1 cellular context compared by ENCODE assay signal in the genomic region with DNA sequence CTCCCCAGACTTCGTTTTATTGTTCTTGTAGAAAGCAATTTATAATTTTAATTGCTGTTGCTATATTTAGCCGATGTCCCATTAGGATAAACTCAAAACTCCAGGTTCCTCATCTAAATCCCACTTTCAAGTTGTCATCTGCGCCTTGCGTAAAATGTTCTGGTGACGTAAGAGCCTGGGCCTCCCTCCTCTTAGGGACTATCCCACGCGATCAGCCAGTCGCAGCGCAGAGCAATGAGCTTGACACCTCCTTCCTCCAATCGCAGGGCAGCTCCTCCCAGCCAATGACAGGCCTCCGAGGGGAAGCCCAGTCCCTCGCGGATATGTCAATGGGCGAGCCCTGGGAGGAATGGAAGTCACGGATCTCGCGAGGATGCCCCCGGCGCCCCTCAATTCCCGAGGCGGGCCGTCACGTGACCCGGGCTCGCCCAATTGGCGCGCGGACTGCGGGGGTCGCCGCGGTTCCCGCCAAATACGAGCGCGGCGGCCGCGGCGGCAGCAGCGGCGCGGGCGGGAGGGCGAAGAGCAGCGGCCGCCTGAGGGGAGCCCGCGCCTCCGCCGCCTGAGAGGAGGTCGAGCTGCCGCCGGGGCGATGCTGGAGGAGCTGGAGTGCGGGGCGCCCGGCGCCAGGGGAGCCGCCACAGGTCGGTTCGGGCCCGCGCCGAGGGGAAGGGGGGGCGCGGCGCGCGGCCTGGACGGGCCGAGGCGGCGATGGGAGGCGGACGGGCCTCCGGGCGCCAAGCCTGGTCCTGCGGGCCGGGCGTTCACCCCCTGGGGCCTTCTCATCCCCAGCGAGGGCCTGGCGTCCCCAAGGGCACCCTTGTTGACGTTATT.
A peak's percentile ranks its signal among the peaks of the same experiment; 100 is the strongest.
TF ChIP-seq lines count a peak whose summit lies in the region.

A gene with protein sequence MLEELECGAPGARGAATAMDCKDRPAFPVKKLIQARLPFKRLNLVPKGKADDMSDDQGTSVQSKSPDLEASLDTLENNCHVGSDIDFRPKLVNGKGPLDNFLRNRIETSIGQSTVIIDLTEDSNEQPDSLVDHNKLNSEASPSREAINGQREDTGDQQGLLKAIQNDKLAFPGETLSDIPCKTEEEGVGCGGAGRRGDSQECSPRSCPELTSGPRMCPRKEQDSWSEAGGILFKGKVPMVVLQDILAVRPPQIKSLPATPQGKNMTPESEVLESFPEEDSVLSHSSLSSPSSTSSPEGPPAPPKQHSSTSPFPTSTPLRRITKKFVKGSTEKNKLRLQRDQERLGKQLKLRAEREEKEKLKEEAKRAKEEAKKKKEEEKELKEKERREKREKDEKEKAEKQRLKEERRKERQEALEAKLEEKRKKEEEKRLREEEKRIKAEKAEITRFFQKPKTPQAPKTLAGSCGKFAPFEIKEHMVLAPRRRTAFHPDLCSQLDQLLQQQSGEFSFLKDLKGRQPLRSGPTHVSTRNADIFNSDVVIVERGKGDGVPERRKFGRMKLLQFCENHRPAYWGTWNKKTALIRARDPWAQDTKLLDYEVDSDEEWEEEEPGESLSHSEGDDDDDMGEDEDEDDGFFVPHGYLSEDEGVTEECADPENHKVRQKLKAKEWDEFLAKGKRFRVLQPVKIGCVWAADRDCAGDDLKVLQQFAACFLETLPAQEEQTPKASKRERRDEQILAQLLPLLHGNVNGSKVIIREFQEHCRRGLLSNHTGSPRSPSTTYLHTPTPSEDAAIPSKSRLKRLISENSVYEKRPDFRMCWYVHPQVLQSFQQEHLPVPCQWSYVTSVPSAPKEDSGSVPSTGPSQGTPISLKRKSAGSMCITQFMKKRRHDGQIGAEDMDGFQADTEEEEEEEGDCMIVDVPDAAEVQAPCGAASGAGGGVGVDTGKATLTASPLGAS (plus strand): TSS at position 470 of the 834 bp plus-strand sequence. CDS start 123 bp downstream, at position 593.

TF ChIP-seq in K562, 482 proteins besides CTCF, POLR2A, EP300 and RAD21 (continued from another document and continues in another):
- TF ChIP-seq, protein P1, sequence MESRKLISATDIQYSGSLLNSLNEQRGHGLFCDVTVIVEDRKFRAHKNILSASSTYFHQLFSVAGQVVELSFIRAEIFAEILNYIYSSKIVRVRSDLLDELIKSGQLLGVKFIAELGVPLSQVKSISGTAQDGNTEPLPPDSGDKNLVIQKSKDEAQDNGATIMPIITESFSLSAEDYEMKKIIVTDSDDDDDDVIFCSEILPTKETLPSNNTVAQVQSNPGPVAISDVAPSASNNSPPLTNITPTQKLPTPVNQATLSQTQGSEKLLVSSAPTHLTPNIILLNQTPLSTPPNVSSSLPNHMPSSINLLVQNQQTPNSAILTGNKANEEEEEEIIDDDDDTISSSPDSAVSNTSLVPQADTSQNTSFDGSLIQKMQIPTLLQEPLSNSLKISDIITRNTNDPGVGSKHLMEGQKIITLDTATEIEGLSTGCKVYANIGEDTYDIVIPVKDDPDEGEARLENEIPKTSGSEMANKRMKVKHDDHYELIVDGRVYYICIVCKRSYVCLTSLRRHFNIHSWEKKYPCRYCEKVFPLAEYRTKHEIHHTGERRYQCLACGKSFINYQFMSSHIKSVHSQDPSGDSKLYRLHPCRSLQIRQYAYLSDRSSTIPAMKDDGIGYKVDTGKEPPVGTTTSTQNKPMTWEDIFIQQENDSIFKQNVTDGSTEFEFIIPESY (CRISPR knock-in tag; IDR thresholded peaks at IDR 0.05), result peak; percentile 46; the same call in 1 of the 2 replicates
- TF ChIP-seq, protein P2, sequence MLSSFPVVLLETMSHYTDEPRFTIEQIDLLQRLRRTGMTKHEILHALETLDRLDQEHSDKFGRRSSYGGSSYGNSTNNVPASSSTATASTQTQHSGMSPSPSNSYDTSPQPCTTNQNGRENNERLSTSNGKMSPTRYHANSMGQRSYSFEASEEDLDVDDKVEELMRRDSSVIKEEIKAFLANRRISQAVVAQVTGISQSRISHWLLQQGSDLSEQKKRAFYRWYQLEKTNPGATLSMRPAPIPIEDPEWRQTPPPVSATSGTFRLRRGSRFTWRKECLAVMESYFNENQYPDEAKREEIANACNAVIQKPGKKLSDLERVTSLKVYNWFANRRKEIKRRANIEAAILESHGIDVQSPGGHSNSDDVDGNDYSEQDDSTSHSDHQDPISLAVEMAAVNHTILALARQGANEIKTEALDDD (IDR thresholded peaks at IDR 0.05), result peak; percentile 73; the same call in 1 of the 2 replicates
- TF ChIP-seq, protein P3, sequence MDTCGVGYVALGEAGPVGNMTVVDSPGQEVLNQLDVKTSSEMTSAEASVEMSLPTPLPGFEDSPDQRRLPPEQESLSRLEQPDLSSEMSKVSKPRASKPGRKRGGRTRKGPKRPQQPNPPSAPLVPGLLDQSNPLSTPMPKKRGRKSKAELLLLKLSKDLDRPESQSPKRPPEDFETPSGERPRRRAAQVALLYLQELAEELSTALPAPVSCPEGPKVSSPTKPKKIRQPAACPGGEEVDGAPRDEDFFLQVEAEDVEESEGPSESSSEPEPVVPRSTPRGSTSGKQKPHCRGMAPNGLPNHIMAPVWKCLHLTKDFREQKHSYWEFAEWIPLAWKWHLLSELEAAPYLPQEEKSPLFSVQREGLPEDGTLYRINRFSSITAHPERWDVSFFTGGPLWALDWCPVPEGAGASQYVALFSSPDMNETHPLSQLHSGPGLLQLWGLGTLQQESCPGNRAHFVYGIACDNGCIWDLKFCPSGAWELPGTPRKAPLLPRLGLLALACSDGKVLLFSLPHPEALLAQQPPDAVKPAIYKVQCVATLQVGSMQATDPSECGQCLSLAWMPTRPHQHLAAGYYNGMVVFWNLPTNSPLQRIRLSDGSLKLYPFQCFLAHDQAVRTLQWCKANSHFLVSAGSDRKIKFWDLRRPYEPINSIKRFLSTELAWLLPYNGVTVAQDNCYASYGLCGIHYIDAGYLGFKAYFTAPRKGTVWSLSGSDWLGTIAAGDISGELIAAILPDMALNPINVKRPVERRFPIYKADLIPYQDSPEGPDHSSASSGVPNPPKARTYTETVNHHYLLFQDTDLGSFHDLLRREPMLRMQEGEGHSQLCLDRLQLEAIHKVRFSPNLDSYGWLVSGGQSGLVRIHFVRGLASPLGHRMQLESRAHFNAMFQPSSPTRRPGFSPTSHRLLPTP (IDR thresholded peaks at IDR 0.05; ENCODE audit: borderline replicate concordance, extremely low read depth, insufficient read length), result no peak
- TF ChIP-seq TAF9B (IDR thresholded peaks at IDR 0.05; ENCODE audit: partially characterized antibody) (peak; percentile 67), SP1 (CRISPR knock-in tag; IDR thresholded peaks at IDR 0.05) (peak; percentile 67), CBX2 (IDR thresholded peaks at IDR 0.05; ENCODE audit: insufficient read depth, low read length, poor library complexity, severe bottlenecking) (no peak), TARDBP (IDR thresholded peaks at IDR 0.05) (0 out of 2 replicates have a peak, but pooled peaks have one; percentile 52), ARHGAP35 (IDR thresholded peaks at IDR 0.05; ENCODE audit: partially characterized antibody) (peak; percentile 97), ZNF165 (CRISPR knock-in tag; IDR thresholded peaks at IDR 0.05; ENCODE audit: borderline replicate concordance) (no peak), SMARCC2 (IDR thresholded peaks at IDR 0.05; ENCODE audit: low read depth) (no peak), ZNF668 (CRISPR knock-in tag; IDR thresholded peaks at IDR 0.05) (no peak), RBBP5 (IDR thresholded peaks at IDR 0.05; ENCODE audit: borderline replicate concordance, insufficient read depth, low read length, poor library complexity, severe bottlenecking) (peak; percentile 90), MYC (IDR thresholded peaks at IDR 0.05; ENCODE audit: low read depth, low read length) (no peak; the same call in 1 of the 2 replicates), MYC (CRISPR knock-in tag; IDR thresholded peaks at IDR 0.05; ENCODE audit: borderline replicate concordance, low read depth) (no peak), MCM2 (IDR thresholded peaks at IDR 0.05; ENCODE audit: low read depth) (no peak), CXXC5 (CRISPR knock-in tag; IDR thresholded peaks at IDR 0.05) (peak; percentile 96), ETV1 (tag; conservative IDR thresholded peaks at IDR 0.05; ENCODE audit: low read depth) (no peak), NFYB (IDR thresholded peaks at IDR 0.05; ENCODE audit: extremely low read depth, insufficient read length) (peak; percentile 98), NR4A1 (CRISPR knock-in tag; IDR thresholded peaks at IDR 0.05) (no peak), NR4A1 (tag; IDR thresholded peaks at IDR 0.05) (peak; percentile 42; the same call in 1 of the 2 replicates), MCM7 (IDR thresholded peaks at IDR 0.05) (no peak), CREM (IDR thresholded peaks at IDR 0.05; ENCODE audit: low read depth) (peak; percentile 97), NCOA1 (IDR thresholded peaks at IDR 0.05; ENCODE audit: low read depth) (peak; percentile 67; the same call in 1 of the 2 replicates), RBM25 (IDR thresholded peaks at IDR 0.05; ENCODE audit: low read depth, low read length, severe bottlenecking) (peak; percentile 100), CBFA2T2 (conservative IDR thresholded peaks at IDR 0.05) (peak; percentile 92), SIX5 (IDR thresholded peaks at IDR 0.05; ENCODE audit: borderline replicate concordance in 1 of 2, insufficient read depth in 1 of 2, low read depth in 1 of 2, low read length in 2 of 2) (0 out of 4 replicates have a peak, but pooled peaks of 1 of the 2 experiments have one; percentile 4), PTTG1 (tag; IDR thresholded peaks at IDR 0.05; ENCODE audit: low read depth) (no peak), ZBTB7A (IDR thresholded peaks at IDR 0.05; ENCODE audit: borderline replicate concordance, control insufficient read depth, low read depth, low read length) (peak; percentile 91; the same call in 1 of the 2 replicates), NFIX (CRISPR knock-in tag; IDR thresholded peaks at IDR 0.05; ENCODE audit: low read depth) (no peak), CEBPG (CRISPR knock-in tag; IDR thresholded peaks at IDR 0.05) (peak; percentile 77), CEBPG (tag; conservative IDR thresholded peaks at IDR 0.05 in 1 of 2, IDR thresholded peaks at IDR 0.05 in 1 of 2) (peak; percentile 92)
- TF ChIP-seq, protein P4, sequence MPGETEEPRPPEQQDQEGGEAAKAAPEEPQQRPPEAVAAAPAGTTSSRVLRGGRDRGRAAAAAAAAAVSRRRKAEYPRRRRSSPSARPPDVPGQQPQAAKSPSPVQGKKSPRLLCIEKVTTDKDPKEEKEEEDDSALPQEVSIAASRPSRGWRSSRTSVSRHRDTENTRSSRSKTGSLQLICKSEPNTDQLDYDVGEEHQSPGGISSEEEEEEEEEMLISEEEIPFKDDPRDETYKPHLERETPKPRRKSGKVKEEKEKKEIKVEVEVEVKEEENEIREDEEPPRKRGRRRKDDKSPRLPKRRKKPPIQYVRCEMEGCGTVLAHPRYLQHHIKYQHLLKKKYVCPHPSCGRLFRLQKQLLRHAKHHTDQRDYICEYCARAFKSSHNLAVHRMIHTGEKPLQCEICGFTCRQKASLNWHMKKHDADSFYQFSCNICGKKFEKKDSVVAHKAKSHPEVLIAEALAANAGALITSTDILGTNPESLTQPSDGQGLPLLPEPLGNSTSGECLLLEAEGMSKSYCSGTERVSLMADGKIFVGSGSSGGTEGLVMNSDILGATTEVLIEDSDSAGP (CRISPR knock-in tag; IDR thresholded peaks at IDR 0.05), result no peak; the same call in 1 of the 2 replicates
- TF ChIP-seq, protein P5, sequence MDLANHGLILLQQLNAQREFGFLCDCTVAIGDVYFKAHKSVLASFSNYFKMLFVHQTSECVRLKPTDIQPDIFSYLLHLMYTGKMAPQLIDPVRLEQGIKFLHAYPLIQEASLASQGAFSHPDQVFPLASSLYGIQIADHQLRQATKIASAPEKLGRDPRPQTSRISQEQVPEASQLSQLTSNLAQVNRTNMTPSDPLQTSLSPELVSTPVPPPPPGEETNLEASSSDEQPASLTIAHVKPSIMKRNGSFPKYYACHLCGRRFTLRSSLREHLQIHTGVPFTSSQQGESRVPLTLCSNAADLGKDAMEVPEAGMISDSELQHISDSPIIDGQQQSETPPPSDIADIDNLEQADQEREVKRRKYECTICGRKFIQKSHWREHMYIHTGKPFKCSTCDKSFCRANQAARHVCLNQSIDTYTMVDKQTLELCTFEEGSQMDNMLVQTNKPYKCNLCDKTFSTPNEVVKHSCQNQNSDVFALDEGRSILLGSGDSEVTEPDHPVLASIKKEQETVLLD (IDR thresholded peaks at IDR 0.05), result no peak
- TF ChIP-seq, protein P6, sequence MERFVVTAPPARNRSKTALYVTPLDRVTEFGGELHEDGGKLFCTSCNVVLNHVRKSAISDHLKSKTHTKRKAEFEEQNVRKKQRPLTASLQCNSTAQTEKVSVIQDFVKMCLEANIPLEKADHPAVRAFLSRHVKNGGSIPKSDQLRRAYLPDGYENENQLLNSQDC (CRISPR knock-in tag; IDR thresholded peaks at IDR 0.05), result peak; percentile 72; the same call in 1 of the 2 replicates
- TF ChIP-seq, protein P7, sequence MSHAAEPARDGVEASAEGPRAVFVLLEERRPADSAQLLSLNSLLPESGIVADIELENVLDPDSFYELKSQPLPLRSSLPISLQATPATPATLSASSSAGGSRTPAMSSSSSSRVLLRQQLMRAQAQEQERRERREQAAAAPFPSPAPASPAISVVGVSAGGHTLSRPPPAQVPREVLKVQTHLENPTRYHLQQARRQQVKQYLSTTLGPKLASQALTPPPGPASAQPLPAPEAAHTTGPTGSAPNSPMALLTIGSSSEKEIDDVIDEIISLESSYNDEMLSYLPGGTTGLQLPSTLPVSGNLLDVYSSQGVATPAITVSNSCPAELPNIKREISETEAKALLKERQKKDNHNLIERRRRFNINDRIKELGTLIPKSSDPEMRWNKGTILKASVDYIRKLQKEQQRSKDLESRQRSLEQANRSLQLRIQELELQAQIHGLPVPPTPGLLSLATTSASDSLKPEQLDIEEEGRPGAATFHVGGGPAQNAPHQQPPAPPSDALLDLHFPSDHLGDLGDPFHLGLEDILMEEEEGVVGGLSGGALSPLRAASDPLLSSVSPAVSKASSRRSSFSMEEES (CRISPR knock-in tag; IDR thresholded peaks at IDR 0.05), result peak; percentile 100
- TF ChIP-seq, protein P8, sequence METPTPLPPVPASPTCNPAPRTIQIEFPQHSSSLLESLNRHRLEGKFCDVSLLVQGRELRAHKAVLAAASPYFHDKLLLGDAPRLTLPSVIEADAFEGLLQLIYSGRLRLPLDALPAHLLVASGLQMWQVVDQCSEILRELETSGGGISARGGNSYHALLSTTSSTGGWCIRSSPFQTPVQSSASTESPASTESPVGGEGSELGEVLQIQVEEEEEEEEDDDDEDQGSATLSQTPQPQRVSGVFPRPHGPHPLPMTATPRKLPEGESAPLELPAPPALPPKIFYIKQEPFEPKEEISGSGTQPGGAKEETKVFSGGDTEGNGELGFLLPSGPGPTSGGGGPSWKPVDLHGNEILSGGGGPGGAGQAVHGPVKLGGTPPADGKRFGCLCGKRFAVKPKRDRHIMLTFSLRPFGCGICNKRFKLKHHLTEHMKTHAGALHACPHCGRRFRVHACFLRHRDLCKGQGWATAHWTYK (CRISPR knock-in tag; IDR thresholded peaks at IDR 0.05), result no peak
- TF ChIP-seq, protein P9, sequence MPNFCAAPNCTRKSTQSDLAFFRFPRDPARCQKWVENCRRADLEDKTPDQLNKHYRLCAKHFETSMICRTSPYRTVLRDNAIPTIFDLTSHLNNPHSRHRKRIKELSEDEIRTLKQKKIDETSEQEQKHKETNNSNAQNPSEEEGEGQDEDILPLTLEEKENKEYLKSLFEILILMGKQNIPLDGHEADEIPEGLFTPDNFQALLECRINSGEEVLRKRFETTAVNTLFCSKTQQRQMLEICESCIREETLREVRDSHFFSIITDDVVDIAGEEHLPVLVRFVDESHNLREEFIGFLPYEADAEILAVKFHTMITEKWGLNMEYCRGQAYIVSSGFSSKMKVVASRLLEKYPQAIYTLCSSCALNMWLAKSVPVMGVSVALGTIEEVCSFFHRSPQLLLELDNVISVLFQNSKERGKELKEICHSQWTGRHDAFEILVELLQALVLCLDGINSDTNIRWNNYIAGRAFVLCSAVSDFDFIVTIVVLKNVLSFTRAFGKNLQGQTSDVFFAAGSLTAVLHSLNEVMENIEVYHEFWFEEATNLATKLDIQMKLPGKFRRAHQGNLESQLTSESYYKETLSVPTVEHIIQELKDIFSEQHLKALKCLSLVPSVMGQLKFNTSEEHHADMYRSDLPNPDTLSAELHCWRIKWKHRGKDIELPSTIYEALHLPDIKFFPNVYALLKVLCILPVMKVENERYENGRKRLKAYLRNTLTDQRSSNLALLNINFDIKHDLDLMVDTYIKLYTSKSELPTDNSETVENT (CRISPR knock-in tag; IDR thresholded peaks at IDR 0.05), result peak; percentile 87
